Comparison of ENCODE assay signal across 13 cellular contexts in genomic region chr10:110818311-110819257, GRCh38. TPM values are rescaled to one million over a fixed set of nuclear protein-coding genes. Genes with fewer than 3 reads are reported as not detected.
DNase-seq lines count a peak whose midpoint lies in the region; ATAC-seq and TF ChIP-seq lines count a peak whose summit lies in the region.
"Had no signal": no experiment of that assay in that cellular context is flagged by ENCODE, and none has a peak within 500 bp of the region (broad histone marks: within the 10 kb centered on the region; RNA-seq: fewer than 3 reads in every experiment).

No MANE protein-coding gene starts in this region.

- H3K4me1 ChIP-seq in right lobe of liver = peaks cover 0 to 33% (median 13%) of the 10 kb centered on the region in 4 donors
- H3K4me1 ChIP-seq in stomach = peaks cover 58 to 71% (median 65%) of the 10 kb centered on the region in 4 donors

- TF ChIP-seq RAD21 in Ishikawa (IDR thresholded peaks at IDR 0.05; ENCODE audit: low read depth) = no peak; the same call in 1 of the 2 replicates

- intact Hi-C loops in right lobe of liver (cut with DNase I) (no loop called here), stomach (cut with DNase I; ENCODE audit: low total_unique reads) (no loop called here)

- DNase-seq in WERI-Rb-1 = peak; percentile 74
- no peak for DNase-seq in right lobe of liver
- DNase-seq in stomach = peak; percentile 92
- no peak for DNase-seq in activated CD8-positive, alpha-beta memory T cell treated with anti-CD3 and anti-CD28 coated beads for 24 hours
- DNase-seq in AG08395 (ENCODE audit: low spot score) = no peak
- DNase-seq: activated CD4-positive, alpha-beta T cell treated with anti-CD3 and anti-CD28 coated beads for 36 hours; DMS153; immature natural killer cell; NCI-H1930; SHP77 had no signal

- H3K27ac ChIP-seq in WERI-Rb-1 = peak overlapping the region; percentile 89
- H3K27ac ChIP-seq in right lobe of liver = no peak overlapping the region
- H3K27ac ChIP-seq in stomach = peak overlapping the region; percentile 81 to 89 (median 84)

- TF ChIP-seq CTCF in WERI-Rb-1 (IDR thresholded peaks at IDR 0.05; ENCODE audit: low read depth, low read length) = peak; percentile 21; the same call in 1 of the 2 replicates
- no peak for TF ChIP-seq CTCF in right lobe of liver (IDR thresholded peaks at IDR 0.05)
- no peak for TF ChIP-seq CTCF in stomach (IDR thresholded peaks at IDR 0.05)

- ATAC-seq in right lobe of liver = peak; percentile 28 to 71 (median 34)
- ATAC-seq in HG02870 (IDR thresholded peaks at IDR 0.05; ENCODE audit: unreplicated experiment) = no peak
- ATAC-seq in GM18907 (IDR thresholded peaks at IDR 0.05; ENCODE audit: unreplicated experiment) = no peak
- ATAC-seq: activated CD4-positive, alpha-beta T cell treated with anti-CD3 and anti-CD28 coated beads for 36 hours had no signal

- 94% methylated on average over 8 of the region's 8 CpGs for WGBS in right lobe of liver (ENCODE audit: insufficient coverage, low coverage, low lambda C conversion rate, missing lambda C conversion rate)
- WGBS in stomach, 5 donors = 61 to 77% (median 71%) methylated on average over 8 of the region's 8 CpGs

- H3K4me3 ChIP-seq in WERI-Rb-1 (ENCODE audit: low read depth, low read length) (no peak overlapping the region; the same call in 1 of the 2 replicates), right lobe of liver (no peak overlapping the region), stomach (no peak overlapping the region)

- TF ChIP-seq POLR2A in right lobe of liver (IDR thresholded peaks at IDR 0.05) (no peak), stomach (IDR thresholded peaks at IDR 0.05) (no peak)

- H3K36me3 ChIP-seq in WERI-Rb-1 (no peaks in the 10 kb centered on the region; the same call in 1 of the 2 replicates), right lobe of liver (no peaks in the 10 kb centered on the region), stomach (no peaks in the 10 kb centered on the region)

- TF ChIP-seq EP300 in Ishikawa (IDR thresholded peaks at IDR 0.05; ENCODE audit: borderline replicate concordance) (peak; percentile 43; the same call in 1 of the 2 replicates), stomach (IDR thresholded peaks at IDR 0.05) (no peak)

- no peaks in the 10 kb centered on the region for H3K27me3 ChIP-seq in WERI-Rb-1 (ENCODE audit: insufficient read depth, low read depth, severe bottlenecking)
- no peaks in the 10 kb centered on the region for H3K27me3 ChIP-seq in right lobe of liver
- no peaks in the 10 kb centered on the region for H3K27me3 ChIP-seq in stomach

- H3K9me3 ChIP-seq in WERI-Rb-1 (ENCODE audit: severe bottlenecking) = no peaks in the 10 kb centered on the region
- no peaks in the 10 kb centered on the region for H3K9me3 ChIP-seq in right lobe of liver
- H3K9me3 ChIP-seq in stomach = no peaks in the 10 kb centered on the region

TF ChIP-seq in Ishikawa, 13 proteins besides CTCF, POLR2A, EP300 and RAD21:
- TF ChIP-seq TAF1 (IDR thresholded peaks at IDR 0.05; ENCODE audit: low read depth) = no peak
- TF ChIP-seq ZBTB7A (IDR thresholded peaks at IDR 0.05; ENCODE audit: low read depth) = no peak
- no peak for TF ChIP-seq REST (IDR thresholded peaks at IDR 0.05; ENCODE audit: low read depth)
- peak; percentile 29; the same call in 1 of the 2 replicates for TF ChIP-seq TCF12 (IDR thresholded peaks at IDR 0.05; ENCODE audit: low read depth)
- 0 out of 2 replicates have a peak, but pooled peaks have one; percentile 33 for TF ChIP-seq TEAD4 (IDR thresholded peaks at IDR 0.05)
- no peak for TF ChIP-seq FOXM1 (IDR thresholded peaks at IDR 0.05; ENCODE audit: borderline replicate concordance, low read depth)
- TF ChIP-seq MAX (IDR thresholded peaks at IDR 0.05) = no peak
- no peak for TF ChIP-seq CEBPB (IDR thresholded peaks at IDR 0.05)
- no peak for TF ChIP-seq EGR1 (IDR thresholded peaks at IDR 0.05)
- TF ChIP-seq NFIC (IDR thresholded peaks at IDR 0.05) = peak; percentile 84
- no peak for TF ChIP-seq CREB1 (IDR thresholded peaks at IDR 0.05; ENCODE audit: low read depth)
- no peak for TF ChIP-seq USF1 (IDR thresholded peaks at IDR 0.05)
- TF ChIP-seq YY1 (IDR thresholded peaks at IDR 0.05; ENCODE audit: low read depth) = no peak

RNA-seq across cellular contexts. Expression of gene PDCD4, which starts 53.1 kb away (rescaled TPM):
- total RNA-seq in right lobe of liver = 100 to 1,000 TPM in 1 of 6 experiments, 10 to 100 TPM in 5; 10.8 to 105 (median 32.5) TPM
- 100 to 1,000 TPM in 3 of 5 donors, 10 to 100 TPM in 2; 39.3 to 605 (median 130) TPM for total RNA-seq in stomach
- polyA plus RNA-seq in stomach = 100 to 1,000 TPM; 111 to 122 (median 115) TPM

Comparison
In these comparisons a context has a peak if more than half of its experiments do, and no peak if none do; other contexts are left out.
1. DNase-seq: peak in WERI-Rb-1 (single experiment) and stomach (single experiment); none in right lobe of liver (0 of 3), activated CD8-positive, alpha-beta memory T cell treated with anti-CD3 and anti-CD28 coated beads for 24 hours (single experiment) and AG08395 (single experiment).
2. H3K27ac ChIP-seq: peak in WERI-Rb-1 (single experiment) and stomach (5 of 5); none in right lobe of liver (0 of 3).
3. ATAC-seq: peak in right lobe of liver (4 of 4); none in HG02870 (single experiment) and GM18907 (single experiment).